Comparison of ENCODE assay signal across 10 cellular contexts in genomic region chr20:49794336-49795124, GRCh38. TPM values are rescaled to one million over a fixed set of nuclear protein-coding genes. Genes with fewer than 3 reads are reported as not detected.
DNase-seq lines count a peak whose midpoint lies in the region; ATAC-seq and TF ChIP-seq lines count a peak whose summit lies in the region.
"Had no signal": no experiment of that assay in that cellular context is flagged by ENCODE, and none has a peak within 500 bp of the region (broad histone marks: within the 10 kb centered on the region; RNA-seq: fewer than 3 reads in every experiment).

No MANE protein-coding gene starts in this region.

- no peaks in the 10 kb centered on the region for H4K20me1 ChIP-seq in hepatocyte (ENCODE audit: insufficient read depth, poor library complexity, severe bottlenecking)

- peak overlapping the region in 1 of 2 donors; percentile 2 for H3K4me3 Mint-ChIP-seq in activated T-cell treated with anti-CD3 and anti-CD28 coated beads, Interleukin-2, amount 50 U/mL, for 72 hours
- no peak overlapping the region for H3K4me3 Mint-ChIP-seq in activated T-cell treated with anti-CD3 and anti-CD28 coated beads, Interleukin-2, amount 50 U/mL, for 24 hours
- peak overlapping the region; percentile 24 for H3K4me3 Mint-ChIP-seq in T-helper 1 cell treated with Interleukin-12 subunit alpha and Interleukin-12 subunit beta and Interleukin-4 antibody, amounts not matched to agents 30 μg/mL and 1 μg/mL, for 36 hours
- H3K4me3 Mint-ChIP-seq in glutamatergic neuron (ENCODE audit: unreplicated experiment) = no peak overlapping the region

- H3K4me3 ChIP-seq in hepatocyte (no peak overlapping the region), stomach (no peak overlapping the region)
- H3K4me3 ChIP-seq: skin epidermis had no signal

- no peak for TF ChIP-seq EP300 in stomach (IDR thresholded peaks at IDR 0.05)

- no peaks in the 10 kb centered on the region for H3K9me2 ChIP-seq in hepatocyte (replicated peaks; ENCODE audit: insufficient read depth)

- H3K4me1 ChIP-seq in hepatocyte (ENCODE audit: insufficient read depth) = peaks cover 13% of the 10 kb centered on the region
- H3K4me1 ChIP-seq in stomach = peaks cover 0 to 29% (median 4%) of the 10 kb centered on the region in 4 donors

- no peaks in the 10 kb centered on the region for H3K9me3 ChIP-seq in hepatocyte (ENCODE audit: low read depth)
- no peaks in the 10 kb centered on the region for H3K9me3 ChIP-seq in stomach

- H3K36me3 Mint-ChIP-seq in activated T-cell treated with anti-CD3 and anti-CD28 coated beads, Interleukin-2, amount 50 U/mL, for 72 hours (ENCODE audit: insufficient read depth in 2 of 2) = no peaks in the 10 kb centered on the region
- no peaks in the 10 kb centered on the region for H3K36me3 Mint-ChIP-seq in activated T-cell treated with anti-CD3 and anti-CD28 coated beads, Interleukin-2, amount 50 U/mL, for 24 hours (ENCODE audit: low read depth)
- no peaks in the 10 kb centered on the region for H3K36me3 Mint-ChIP-seq in T-helper 1 cell treated with Interleukin-12 subunit alpha and Interleukin-12 subunit beta and Interleukin-4 antibody, amounts not matched to agents 30 μg/mL and 1 μg/mL, for 36 hours (ENCODE audit: low read depth)
- no peaks in the 10 kb centered on the region for H3K36me3 Mint-ChIP-seq in glutamatergic neuron (ENCODE audit: unreplicated experiment)

- no peak overlapping the region for H3K4me2 ChIP-seq in hepatocyte

- peak; percentile 65 to 97 for ATAC-seq in activated T-cell treated with anti-CD3 and anti-CD28 coated beads, Interleukin-2, amount 50 U/mL, for 72 hours (replicated peaks in 1 of 2)

- TF ChIP-seq CTCF in hepatocyte (IDR thresholded peaks at IDR 0.05; ENCODE audit: poor library complexity) (no peak), stomach (IDR thresholded peaks at IDR 0.05) (no peak), glutamatergic neuron (IDR thresholded peaks at IDR 0.05; ENCODE audit: partially characterized antibody, unreplicated experiment) (no peak)

- no peak overlapping the region for H2AFZ ChIP-seq in hepatocyte

- no peaks in the 10 kb centered on the region for H3K9me3 Mint-ChIP-seq in activated T-cell treated with anti-CD3 and anti-CD28 coated beads, Interleukin-2, amount 50 U/mL, for 72 hours
- no peaks in the 10 kb centered on the region for H3K9me3 Mint-ChIP-seq in activated T-cell treated with anti-CD3 and anti-CD28 coated beads, Interleukin-2, amount 50 U/mL, for 24 hours
- H3K9me3 Mint-ChIP-seq in T-helper 1 cell treated with Interleukin-12 subunit alpha and Interleukin-12 subunit beta and Interleukin-4 antibody, amounts not matched to agents 30 μg/mL and 1 μg/mL, for 36 hours = no peaks in the 10 kb centered on the region
- H3K9me3 Mint-ChIP-seq in glutamatergic neuron (ENCODE audit: unreplicated experiment) = no peaks in the 10 kb centered on the region

- no peak for DNase-seq in activated T-cell treated with anti-CD3 and anti-CD28 coated beads, Interleukin-2, amount 50 U/mL, for 72 hours
- DNase-seq in activated T-cell treated with anti-CD3 and anti-CD28 coated beads, Interleukin-2, amount 50 U/mL, for 24 hours = no peak
- no peak for DNase-seq in hepatocyte (ENCODE audit: low spot score)
- DNase-seq in stomach = no peak
- no peak for DNase-seq in glutamatergic neuron
- DNase-seq in activated gamma-delta T cell treated with Interleukin-2 at 50 U/mL for 16 hours = no peak
- no peak for DNase-seq in superior temporal gyrus (ENCODE audit: extremely low spot score)
- DNase-seq: amygdala had no signal

- no peaks in the 10 kb centered on the region for H3K79me2 ChIP-seq in hepatocyte

- H3K27me3 Mint-ChIP-seq in activated T-cell treated with anti-CD3 and anti-CD28 coated beads, Interleukin-2, amount 50 U/mL, for 72 hours (ENCODE audit: low read depth) = peaks cover 53% of the 10 kb centered on the region
- peaks cover 29% of the 10 kb centered on the region for H3K27me3 Mint-ChIP-seq in activated T-cell treated with anti-CD3 and anti-CD28 coated beads, Interleukin-2, amount 50 U/mL, for 24 hours
- peaks cover 31% of the 10 kb centered on the region for H3K27me3 Mint-ChIP-seq in T-helper 1 cell treated with Interleukin-12 subunit alpha and Interleukin-12 subunit beta and Interleukin-4 antibody, amounts not matched to agents 30 μg/mL and 1 μg/mL, for 36 hours (ENCODE audit: low read depth)
- peaks cover 3% of the 10 kb centered on the region for H3K27me3 Mint-ChIP-seq in glutamatergic neuron (ENCODE audit: unreplicated experiment)

- H3K27ac Mint-ChIP-seq in activated T-cell treated with anti-CD3 and anti-CD28 coated beads, Interleukin-2, amount 50 U/mL, for 72 hours = no peak overlapping the region
- H3K27ac Mint-ChIP-seq in activated T-cell treated with anti-CD3 and anti-CD28 coated beads, Interleukin-2, amount 50 U/mL, for 24 hours = no peak overlapping the region
- peak overlapping the region; percentile 37 for H3K27ac Mint-ChIP-seq in T-helper 1 cell treated with Interleukin-12 subunit alpha and Interleukin-12 subunit beta and Interleukin-4 antibody, amounts not matched to agents 30 μg/mL and 1 μg/mL, for 36 hours
- H3K27ac Mint-ChIP-seq in glutamatergic neuron (ENCODE audit: unreplicated experiment) = no peak overlapping the region

- intact Hi-C loops in stomach (cut with DNase I; ENCODE audit: low total_unique reads) = no loop called here

- WGBS in hepatocyte (ENCODE audit: low lambda C conversion rate, missing lambda C conversion rate) = 82% methylated on average over 10 of the region's 10 CpGs
- WGBS in stomach, 5 donors = 73 to 82% (median 77%) methylated on average over 10 of the region's 10 CpGs

- H3K27ac ChIP-seq in hepatocyte = peak overlapping the region; percentile 92
- peak overlapping the region; percentile 58 to 78 (median 77) for H3K27ac ChIP-seq in stomach

- H3K27me3 ChIP-seq in hepatocyte = no peaks in the 10 kb centered on the region
- no peaks in the 10 kb centered on the region for H3K27me3 ChIP-seq in stomach

- H3K36me3 ChIP-seq in hepatocyte (replicated peaks; ENCODE audit: insufficient read depth, low read depth) = no peaks in the 10 kb centered on the region
- H3K36me3 ChIP-seq in stomach = no peaks in the 10 kb centered on the region

- TF ChIP-seq POLR2A in stomach (IDR thresholded peaks at IDR 0.05) = no peak

- H3K4me1 Mint-ChIP-seq in activated T-cell treated with anti-CD3 and anti-CD28 coated beads, Interleukin-2, amount 50 U/mL, for 72 hours (ENCODE audit: low read depth) = peaks cover 7% of the 10 kb centered on the region
- peaks cover 9% of the 10 kb centered on the region for H3K4me1 Mint-ChIP-seq in activated T-cell treated with anti-CD3 and anti-CD28 coated beads, Interleukin-2, amount 50 U/mL, for 24 hours (ENCODE audit: low read depth)
- H3K4me1 Mint-ChIP-seq in T-helper 1 cell treated with Interleukin-12 subunit alpha and Interleukin-12 subunit beta and Interleukin-4 antibody, amounts not matched to agents 30 μg/mL and 1 μg/mL, for 36 hours (ENCODE audit: low read depth) = peaks cover 21% of the 10 kb centered on the region
- no peaks in the 10 kb centered on the region for H3K4me1 Mint-ChIP-seq in glutamatergic neuron (ENCODE audit: low read depth, unreplicated experiment)

RNA-seq across cellular contexts. Expression of gene SLC9A8, which starts 18.1 kb away (rescaled TPM):
- 10 to 100 TPM; 19.0 to 19.9 TPM for total RNA-seq in activated T-cell treated with anti-CD3 and anti-CD28 coated beads, Interleukin-2, amount 50 U/mL, for 72 hours
- total RNA-seq in hepatocyte (6.7 and 10.4 TPM in 2 replicates), stomach (10 to 100 TPM in 4 of 5 donors, 1 to 10 TPM in 1; 2.7 to 21.0 (median 17.2) TPM), glutamatergic neuron (ENCODE audit: unreplicated experiment) (10.6 TPM)
- polyA plus RNA-seq in hepatocyte (4.9 and 8.2 TPM in 2 replicates), stomach (1 to 10 TPM; 2.3 to 9.8 (median 2.7) TPM)
